In the genomic region with DNA sequence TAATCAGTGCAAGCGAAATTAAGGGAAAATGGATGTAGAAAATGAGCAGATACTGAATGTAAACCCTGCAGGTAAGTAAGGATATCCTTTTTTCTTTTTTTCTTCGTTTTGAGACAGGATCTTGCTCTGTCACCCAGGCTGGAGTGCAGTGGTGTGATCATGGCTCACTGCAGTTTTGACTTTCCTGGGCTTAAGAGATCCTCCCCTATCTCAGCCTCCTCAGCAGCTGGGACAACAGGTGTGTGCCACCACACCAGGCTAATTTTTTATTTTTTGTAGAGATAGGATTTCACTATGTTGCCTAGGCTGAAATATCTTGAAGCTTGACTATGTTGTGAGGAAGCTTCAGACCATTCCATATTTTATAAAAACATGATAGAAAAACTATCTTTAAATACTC, we compare ENCODE assay signal across 22 cellular contexts. TPM values are rescaled to one million over a fixed set of nuclear protein-coding genes. Genes with fewer than 3 reads are reported as not detected.
DNase-seq lines count a peak whose midpoint lies in the region; ATAC-seq, FAIRE-seq and TF ChIP-seq lines count a peak whose summit lies in the region.
"Had no signal": no experiment of that assay in that cellular context is flagged by ENCODE, and none has a peak within 500 bp of the region (broad histone marks: within the 10 kb centered on the region; RNA-seq: fewer than 3 reads in every experiment).

No MANE protein-coding gene starts in this region.

- H3K4me3 Mint-ChIP-seq in activated naive CD4-positive, alpha-beta T cell treated with anti-CD3 and anti-CD28 coated beads, Interleukin-2, amount 50 U/mL, for 24 hours = peak overlapping the region; percentile 51
- H3K4me3 Mint-ChIP-seq in activated B cell treated with CpG ODN at 0.5 μM for 24 hours (no peak overlapping the region), mesothelial cell of epicardium (no peak overlapping the region), nephron progenitor cell (no peak overlapping the region)
- H3K4me3 Mint-ChIP-seq: neural progenitor cell; stimulated activated naive B cell treated with anti-CD40 and anti-IgM and Interleukin-4, amounts not matched to agents 10 μg/mL and 1 μg/mL and 100 μg/mL, for 72 hours had no signal

- peak overlapping the region; percentile 96 to 100 (median 99) for H3K27ac ChIP-seq in thyroid gland
- H3K27ac ChIP-seq: coronary artery, neural progenitor cell had no signal

- H3K27me3 ChIP-seq in thyroid gland = no peaks in the 10 kb centered on the region
- H3K27me3 ChIP-seq: neural progenitor cell had no signal

- H3K4me1 ChIP-seq in thyroid gland = peaks cover 25 to 32% of the 10 kb centered on the region in 2 donors

- 68 to 71% methylated on average over 2 of the region's 2 CpGs for WGBS in thyroid gland, 2 donors

- H3K36me3 Mint-ChIP-seq in activated naive CD4-positive, alpha-beta T cell treated with anti-CD3 and anti-CD28 coated beads, Interleukin-2, amount 50 U/mL, for 24 hours = peaks cover 7% of the 10 kb centered on the region
- H3K36me3 Mint-ChIP-seq in activated B cell treated with CpG ODN at 0.5 μM for 24 hours (ENCODE audit: low read depth) = peaks cover 54% of the 10 kb centered on the region
- peaks cover 6% of the 10 kb centered on the region for H3K36me3 Mint-ChIP-seq in mesothelial cell of epicardium
- peaks cover 39% of the 10 kb centered on the region for H3K36me3 Mint-ChIP-seq in nephron progenitor cell (ENCODE audit: low read depth)
- H3K36me3 Mint-ChIP-seq: neural progenitor cell had no signal

- H3K9me3 ChIP-seq in thyroid gland = no peaks in the 10 kb centered on the region

- no peak for DNase-seq in activated naive CD4-positive, alpha-beta T cell treated with Interleukin-2 at 50 U/mL for 16 hours
- DNase-seq in activated B cell treated with CpG ODN at 0.5 μM for 24 hours (no peak), thyroid gland (peak in 1 of 2 donors; percentile 22), mesothelial cell of epicardium (ENCODE audit: low spot score in 2 of 2, unreplicated experiment in 2 of 2) (no peak), HEK293T (ENCODE audit: extremely low spot score) (no peak), nephron progenitor cell (no peak)
- DNase-seq: activated gamma-delta T cell treated with Interleukin-2 at 50 U/mL for 16 hours; EL; hippocampal formation; IMR-90; kidney; mesendoderm; NCI-H2029 treated with DMSO at 0.1 percent for 48 hours; NCI-H510A treated with DMSO at 0.1 percent for 48 hours; retina; SHP77 treated with DMSO at 0.1 percent for 48 hours; stimulated activated CD4-positive, alpha-beta T cell treated with anti-CD3 and anti-CD28 coated beads, Interleukin-15, amount 100 ng/mL, for 24 hours; stimulated activated naive B cell treated with anti-CD40 and anti-IgM and Interleukin-4, amounts not matched to agents 10 μg/mL and 1 μg/mL and 100 μg/mL, for 72 hours had no signal

- H3K36me3 ChIP-seq in thyroid gland = peaks cover 0 to under 1% of the 10 kb centered on the region in 2 donors

- H3K4me1 Mint-ChIP-seq in activated naive CD4-positive, alpha-beta T cell treated with anti-CD3 and anti-CD28 coated beads, Interleukin-2, amount 50 U/mL, for 24 hours = peaks cover 70% of the 10 kb centered on the region
- H3K4me1 Mint-ChIP-seq in activated B cell treated with CpG ODN at 0.5 μM for 24 hours (peaks cover 50% of the 10 kb centered on the region), mesothelial cell of epicardium (peaks cover 24% of the 10 kb centered on the region), nephron progenitor cell (peaks cover 20% of the 10 kb centered on the region)

- CTCF ChIA-PET in activated B cell treated with CpG ODN at 0.5 μM for 24 hours (lab: Charles Lee) = interaction anchor here (1.3 to 3.1 kb wide), 3 partner anchors 23 to 73 kb away, joined by 3 to 19 read pairs (median 4); no protein-coding TSS in a partner anchor
- CTCF ChIA-PET in HEK293T (lab: Yijun Ruan, JAX) = no interaction called here

- H3K4me3 ChIP-seq in thyroid gland (replicated peaks in 1 of 3) = peak overlapping the region in 1 of 3 donors; percentile 2
- H3K4me3 ChIP-seq: coronary artery, neural progenitor cell had no signal

- TF ChIP-seq POLR2A in thyroid gland (IDR thresholded peaks at IDR 0.05) = peak in 1 of 2 donors; percentile 33

- peak; percentile 71 for FAIRE-seq in islet of Langerhans (lab: Jason Lieb, UNC)

- intact Hi-C loops in activated B cell treated with CpG ODN at 0.5 μM for 24 hours (cut with micrococcal nuclease) (loop anchor here (1.0 kb wide), 1 partner anchor 7 kb away; no protein-coding TSS in a partner anchor), thyroid gland (cut with DNase I) (no loop called here)

- H3K27me3 Mint-ChIP-seq in activated naive CD4-positive, alpha-beta T cell treated with anti-CD3 and anti-CD28 coated beads, Interleukin-2, amount 50 U/mL, for 24 hours = no peaks in the 10 kb centered on the region
- H3K27me3 Mint-ChIP-seq in activated B cell treated with CpG ODN at 0.5 μM for 24 hours = no peaks in the 10 kb centered on the region
- no peaks in the 10 kb centered on the region for H3K27me3 Mint-ChIP-seq in mesothelial cell of epicardium (ENCODE audit: low read depth)
- no peaks in the 10 kb centered on the region for H3K27me3 Mint-ChIP-seq in nephron progenitor cell (ENCODE audit: low read depth, poor library complexity)
- H3K27me3 Mint-ChIP-seq: stimulated activated naive B cell treated with anti-CD40 and anti-IgM and Interleukin-4, amounts not matched to agents 10 μg/mL and 1 μg/mL and 100 μg/mL, for 72 hours had no signal

- H3K27ac Mint-ChIP-seq in activated naive CD4-positive, alpha-beta T cell treated with anti-CD3 and anti-CD28 coated beads, Interleukin-2, amount 50 U/mL, for 24 hours = peak overlapping the region; percentile 77
- H3K27ac Mint-ChIP-seq in activated B cell treated with CpG ODN at 0.5 μM for 24 hours (peak overlapping the region; percentile 59), mesothelial cell of epicardium (no peak overlapping the region), nephron progenitor cell (no peak overlapping the region)
- H3K27ac Mint-ChIP-seq: neural progenitor cell had no signal

- no peaks in the 10 kb centered on the region for H3K9me3 Mint-ChIP-seq in activated naive CD4-positive, alpha-beta T cell treated with anti-CD3 and anti-CD28 coated beads, Interleukin-2, amount 50 U/mL, for 24 hours
- H3K9me3 Mint-ChIP-seq in activated B cell treated with CpG ODN at 0.5 μM for 24 hours (no peaks in the 10 kb centered on the region), mesothelial cell of epicardium (no peaks in the 10 kb centered on the region), nephron progenitor cell (no peaks in the 10 kb centered on the region)
- H3K9me3 Mint-ChIP-seq: neural progenitor cell; stimulated activated naive B cell treated with anti-CD40 and anti-IgM and Interleukin-4, amounts not matched to agents 10 μg/mL and 1 μg/mL and 100 μg/mL, for 72 hours had no signal

- TF ChIP-seq CTCF in activated B cell treated with CpG ODN at 0.5 μM for 24 hours (IDR thresholded peaks at IDR 0.05) = no peak
- no peak for TF ChIP-seq CTCF in thyroid gland (IDR thresholded peaks at IDR 0.05)
- no peak for TF ChIP-seq CTCF in mesothelial cell of epicardium (IDR thresholded peaks at IDR 0.05; ENCODE audit: unreplicated experiment)
- no peak for TF ChIP-seq CTCF in nephron progenitor cell (IDR thresholded peaks at IDR 0.05)

- no peak for ATAC-seq in activated B cell treated with CpG ODN at 0.5 μM for 24 hours (ENCODE audit: low read depth)
- ATAC-seq: stimulated activated naive B cell treated with anti-CD40 and anti-IgM and Interleukin-4, amounts not matched to agents 10 μg/mL and 1 μg/mL and 100 μg/mL, for 72 hours had no signal

- POLR2A ChIA-PET in activated B cell treated with CpG ODN at 0.5 μM for 24 hours (lab: Charles Lee) = interaction anchor here (0.9 to 1.9 kb wide), 3 partner anchors 33 to 58 kb away, joined by 4 to 7 read pairs (median 4); no protein-coding TSS in a partner anchor
- POLR2A ChIA-PET in HEK293T (lab: Yijun Ruan, JAX) = no interaction called here

TF ChIP-seq in HEK293T, 16 proteins besides CTCF, POLR2A, EP300 and RAD21:
- TF ChIP-seq ARNT (IDR thresholded peaks at IDR 0.05) (no peak), ELF4 (IDR thresholded peaks at IDR 0.05) (no peak), TARDBP (IDR thresholded peaks at IDR 0.05) (no peak), HDGF (IDR thresholded peaks at IDR 0.05; ENCODE audit: borderline replicate concordance) (no peak), SUZ12 (IDR thresholded peaks at IDR 0.05) (no peak), SP1 (IDR thresholded peaks at IDR 0.05) (no peak), CTBP1 (IDR thresholded peaks at IDR 0.05; ENCODE audit: borderline replicate concordance) (no peak), L3MBTL2 (conservative IDR thresholded peaks at IDR 0.05) (no peak), NFRKB (IDR thresholded peaks at IDR 0.05) (no peak), FOXM1 (IDR thresholded peaks at IDR 0.05; ENCODE audit: borderline replicate concordance) (no peak), BHLHE40 (IDR thresholded peaks at IDR 0.05; ENCODE audit: borderline replicate concordance) (no peak), PKNOX1 (IDR thresholded peaks at IDR 0.05) (no peak), FOXA1 (IDR thresholded peaks at IDR 0.05) (no peak), LEF1 (IDR thresholded peaks at IDR 0.05; ENCODE audit: borderline replicate concordance) (no peak), ZNF384 (IDR thresholded peaks at IDR 0.05) (no peak)

RNA-seq across cellular contexts. Expression of gene PDCD4, which starts 4.3 kb away (rescaled TPM):
- total RNA-seq in activated B cell treated with CpG ODN at 0.5 μM for 24 hours = 143 and 145 TPM in 2 replicates
- 100 to 1,000 TPM; 188 to 340 (median 256) TPM for total RNA-seq in thyroid gland
- 142 to 157 TPM (median 145 TPM) in 3 replicates for total RNA-seq in mesothelial cell of epicardium

RNA-seq across cellular contexts. Expression of gene BBIP1, which starts 43.0 kb away (rescaled TPM):
- total RNA-seq in activated B cell treated with CpG ODN at 0.5 μM for 24 hours = 28.4 and 29.0 TPM in 2 replicates
- total RNA-seq in thyroid gland = 10 to 100 TPM; 27.3 to 48.4 (median 34.1) TPM
- total RNA-seq in mesothelial cell of epicardium = 16.3 to 18.6 TPM (median 16.5 TPM) in 3 replicates

RNA-seq across cellular contexts. Expression of gene SHOC2, which starts 43.4 kb away (rescaled TPM):
- total RNA-seq in activated B cell treated with CpG ODN at 0.5 μM for 24 hours (92.7 and 106 TPM in 2 replicates), thyroid gland (10 to 100 TPM; 62.2 to 96.2 (median 71.1) TPM), mesothelial cell of epicardium (40.4 to 43.2 TPM (median 41.0 TPM) in 3 replicates)

Comparison
In these comparisons a context has a peak if more than half of its experiments do, and no peak if none do; other contexts are left out.
1. H3K27ac Mint-ChIP-seq: peak in activated naive CD4-positive, alpha-beta T cell treated with anti-CD3 and anti-CD28 coated beads, Interleukin-2, amount 50 U/mL, for 24 hours (single experiment) and activated B cell treated with CpG ODN at 0.5 μM for 24 hours (single experiment); none in mesothelial cell of epicardium (single experiment) and nephron progenitor cell (single experiment).